Comparison of ENCODE assay signal across 11 cellular contexts in genomic region chr17:76733618-76733957, GRCh38. TPM values are rescaled to one million over a fixed set of nuclear protein-coding genes. Genes with fewer than 3 reads are reported as not detected.
DNase-seq lines count a peak whose midpoint lies in the region; ATAC-seq and TF ChIP-seq lines count a peak whose summit lies in the region.
"Had no signal": no experiment of that assay in that cellular context is flagged by ENCODE, and none has a peak within 500 bp of the region (broad histone marks: within the 10 kb centered on the region; RNA-seq: fewer than 3 reads in every experiment).

No MANE protein-coding gene starts in this region.

- peak overlapping the region; percentile 94 for H3K4me3 Mint-ChIP-seq in activated T-cell treated with anti-CD3 and anti-CD28 coated beads, Interleukin-2, amount 50 U/mL, for 72 hours
- H3K4me3 Mint-ChIP-seq in stimulated activated naive B cell treated with anti-CD40 and anti-IgM and Interleukin-4, amounts not matched to agents 10 μg/mL and 1 μg/mL and 100 μg/mL, for 72 hours: peak overlapping the region; percentile 91 to 99

- peak overlapping the region; percentile 98 for H3K9ac ChIP-seq in SK-N-MC (ENCODE audit: insufficient read length)

- peak overlapping the region; percentile 91 for H3K4me3 ChIP-seq in SK-N-MC
- peak overlapping the region; percentile 11 for H3K4me3 ChIP-seq in fibroblast of the aortic adventitia (ENCODE audit: low read depth, low read length)
- no peak overlapping the region for H3K4me3 ChIP-seq in WERI-Rb-1 (ENCODE audit: low read depth, low read length)

- H3K9me3 ChIP-seq in SK-N-MC (ENCODE audit: low read depth, low read length) (no peaks in the 10 kb centered on the region), WERI-Rb-1 (ENCODE audit: severe bottlenecking) (no peaks in the 10 kb centered on the region)

- no peaks in the 10 kb centered on the region for H3K9me3 Mint-ChIP-seq in activated T-cell treated with anti-CD3 and anti-CD28 coated beads, Interleukin-2, amount 50 U/mL, for 72 hours
- no peaks in the 10 kb centered on the region for H3K9me3 Mint-ChIP-seq in stimulated activated naive B cell treated with anti-CD40 and anti-IgM and Interleukin-4, amounts not matched to agents 10 μg/mL and 1 μg/mL and 100 μg/mL, for 72 hours

- H3K27ac Mint-ChIP-seq in activated T-cell treated with anti-CD3 and anti-CD28 coated beads, Interleukin-2, amount 50 U/mL, for 72 hours: peak overlapping the region; percentile 97
- H3K27ac Mint-ChIP-seq in stimulated activated naive B cell treated with anti-CD40 and anti-IgM and Interleukin-4, amounts not matched to agents 10 μg/mL and 1 μg/mL and 100 μg/mL, for 72 hours: peak overlapping the region; percentile 91

- no peaks in the 10 kb centered on the region for H3K27me3 ChIP-seq in WERI-Rb-1 (ENCODE audit: insufficient read depth, low read depth, severe bottlenecking)

- peak overlapping the region; percentile 89 for H3K27ac ChIP-seq in SK-N-MC
- no peak overlapping the region for H3K27ac ChIP-seq in WERI-Rb-1
- H3K27ac ChIP-seq: C4-2B had no signal

- no peak for DNase-seq in activated T-cell treated with anti-CD3 and anti-CD28 coated beads, Interleukin-2, amount 50 U/mL, for 72 hours
- DNase-seq in activated T-cell treated with anti-CD3 and anti-CD28 coated beads, Interleukin-2, amount 50 U/mL, for 1 hour: no peak
- DNase-seq in SK-N-MC (ENCODE audit: low read depth, low spot score) (no peak), fibroblast of the aortic adventitia (ENCODE audit: low read depth) (no peak), WERI-Rb-1 (no peak), NCI-H226 (no peak)
- no peak for DNase-seq in stimulated activated naive B cell treated with anti-CD40 and anti-IgM and Interleukin-4, amounts not matched to agents 10 μg/mL and 1 μg/mL and 100 μg/mL, for 72 hours
- DNase-seq: nucleus accumbens, SHP77 treated with DMSO at 0.1 percent for 48 hours had no signal

- no peak for ATAC-seq in activated T-cell treated with anti-CD3 and anti-CD28 coated beads, Interleukin-2, amount 50 U/mL, for 72 hours (replicated peaks in 1 of 2)
- ATAC-seq in stimulated activated naive B cell treated with anti-CD40 and anti-IgM and Interleukin-4, amounts not matched to agents 10 μg/mL and 1 μg/mL and 100 μg/mL, for 72 hours (replicated peaks): no peak
- no peak for ATAC-seq in HG03025 (IDR thresholded peaks at IDR 0.05; ENCODE audit: low FRiP score, unreplicated experiment)

- H3K27me3 Mint-ChIP-seq in activated T-cell treated with anti-CD3 and anti-CD28 coated beads, Interleukin-2, amount 50 U/mL, for 72 hours (ENCODE audit: low read depth): no peaks in the 10 kb centered on the region
- no peaks in the 10 kb centered on the region for H3K27me3 Mint-ChIP-seq in stimulated activated naive B cell treated with anti-CD40 and anti-IgM and Interleukin-4, amounts not matched to agents 10 μg/mL and 1 μg/mL and 100 μg/mL, for 72 hours

- peaks cover 59% of the 10 kb centered on the region for H3K4me1 Mint-ChIP-seq in activated T-cell treated with anti-CD3 and anti-CD28 coated beads, Interleukin-2, amount 50 U/mL, for 72 hours (ENCODE audit: low read depth)
- H3K4me1 Mint-ChIP-seq in stimulated activated naive B cell treated with anti-CD40 and anti-IgM and Interleukin-4, amounts not matched to agents 10 μg/mL and 1 μg/mL and 100 μg/mL, for 72 hours: peaks cover 32 to 49% of the 10 kb centered on the region in 2 donors

- peaks cover 22 to 44% of the 10 kb centered on the region in 2 donors for H3K36me3 Mint-ChIP-seq in activated T-cell treated with anti-CD3 and anti-CD28 coated beads, Interleukin-2, amount 50 U/mL, for 72 hours (ENCODE audit: insufficient read depth in 2 of 2)
- peaks cover 37 to 61% of the 10 kb centered on the region in 2 donors for H3K36me3 Mint-ChIP-seq in stimulated activated naive B cell treated with anti-CD40 and anti-IgM and Interleukin-4, amounts not matched to agents 10 μg/mL and 1 μg/mL and 100 μg/mL, for 72 hours

- H3K36me3 ChIP-seq in SK-N-MC (ENCODE audit: insufficient read depth, low read length) (peaks cover 54% of the 10 kb centered on the region), WERI-Rb-1 (peaks cover 80% of the 10 kb centered on the region)

- no peak for TF ChIP-seq CTCF in fibroblast of the aortic adventitia (IDR thresholded peaks at IDR 0.05; ENCODE audit: insufficient read depth, low read length)
- TF ChIP-seq CTCF in WERI-Rb-1 (IDR thresholded peaks at IDR 0.05; ENCODE audit: low read depth, low read length): no peak

RNA-seq across cellular contexts. Expression of gene SRSF2, which starts 3.5 kb away (rescaled TPM):
- 100 to 1,000 TPM; 260 to 275 TPM for total RNA-seq in activated T-cell treated with anti-CD3 and anti-CD28 coated beads, Interleukin-2, amount 50 U/mL, for 72 hours
- total RNA-seq in fibroblast of the aortic adventitia (ENCODE audit: low replicate concordance): 62.8 and 109 TPM in 2 replicates

RNA-seq across cellular contexts. Expression of gene MFSD11, which starts 4.3 kb away (rescaled TPM):
- 10 to 100 TPM; 34.8 to 43.1 TPM for total RNA-seq in activated T-cell treated with anti-CD3 and anti-CD28 coated beads, Interleukin-2, amount 50 U/mL, for 72 hours
- total RNA-seq in fibroblast of the aortic adventitia (ENCODE audit: low replicate concordance): 33.4 and 40.5 TPM in 2 replicates

RNA-seq across cellular contexts. Expression of gene METTL23, which starts 6.9 kb away (rescaled TPM):
- total RNA-seq in activated T-cell treated with anti-CD3 and anti-CD28 coated beads, Interleukin-2, amount 50 U/mL, for 72 hours: 10 to 100 TPM; 25.4 to 30.7 TPM
- total RNA-seq in fibroblast of the aortic adventitia (ENCODE audit: low replicate concordance): 17.9 and 29.1 TPM in 2 replicates

RNA-seq across cellular contexts. Expression of gene JMJD6, which starts 7.2 kb away (rescaled TPM):
- 10 to 100 TPM; 56.5 to 67.2 TPM for total RNA-seq in activated T-cell treated with anti-CD3 and anti-CD28 coated beads, Interleukin-2, amount 50 U/mL, for 72 hours
- 10.8 and 18.1 TPM in 2 replicates for total RNA-seq in fibroblast of the aortic adventitia (ENCODE audit: low replicate concordance)

RNA-seq across cellular contexts. Expression of gene MXRA7, which starts 22.8 kb away (rescaled TPM):
- 10 to 100 TPM; 17.4 to 21.8 TPM for total RNA-seq in activated T-cell treated with anti-CD3 and anti-CD28 coated beads, Interleukin-2, amount 50 U/mL, for 72 hours
- 166 and 287 TPM in 2 replicates for total RNA-seq in fibroblast of the aortic adventitia (ENCODE audit: low replicate concordance)
